In the genomic region with DNA sequence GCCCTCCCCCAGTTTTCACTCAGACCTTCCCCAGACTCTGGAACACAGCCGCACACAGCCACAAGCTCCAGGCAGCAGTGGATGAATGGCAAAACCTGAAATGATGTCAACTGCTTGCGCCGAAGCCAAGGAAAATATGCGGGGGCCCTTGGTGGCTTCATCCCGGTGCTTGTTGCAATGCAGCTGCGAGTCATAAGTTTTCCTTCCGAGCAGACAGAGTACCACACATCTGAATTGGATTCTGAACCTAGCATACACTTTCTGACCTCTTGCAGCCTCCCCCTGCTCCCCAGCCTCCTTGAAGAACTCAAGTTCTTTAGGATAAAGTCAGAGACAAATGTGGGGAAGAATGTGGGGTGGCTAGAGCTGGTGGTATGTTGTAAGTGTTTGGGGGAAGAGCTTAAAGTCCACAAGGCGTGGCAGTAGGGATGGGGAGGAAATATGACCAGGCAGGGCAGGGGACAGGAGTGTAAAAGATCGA, we compare ENCODE assay signal across 13 cellular contexts.
A peak's percentile ranks its signal among the peaks of the same experiment; 100 is the strongest.
DNase-seq lines count a peak whose midpoint lies in the region; ATAC-seq and TF ChIP-seq lines count a peak whose summit lies in the region.
"Had no signal": no experiment of that assay in that cellular context is flagged by ENCODE, and none has a peak within 500 bp of the region (broad histone marks: within the 10 kb centered on the region; RNA-seq: fewer than 3 reads in every experiment).

No MANE protein-coding gene starts in this region.

- no peak overlapping the region for H4K8ac ChIP-seq in mesendoderm (ENCODE audit: low read depth, low read length)

- H3K27ac ChIP-seq in right atrium auricular region (no peak overlapping the region), foreskin keratinocyte (no peak overlapping the region), mesendoderm (ENCODE audit: low read depth, low read length) (no peak overlapping the region)
- H3K27ac ChIP-seq: cardiac muscle cell, KMS-11 had no signal

- no peaks in the 10 kb centered on the region for H3K79me2 ChIP-seq in mesendoderm (ENCODE audit: control insufficient read depth, insufficient read depth, low read length)

- no peak overlapping the region for H2BK5ac ChIP-seq in mesendoderm (ENCODE audit: low read length)

- H3K36me3 ChIP-seq in right atrium auricular region: no peaks in the 10 kb centered on the region
- no peaks in the 10 kb centered on the region for H3K36me3 ChIP-seq in mesendoderm (ENCODE audit: control insufficient read depth, insufficient read depth, low read length)
- H3K36me3 ChIP-seq: cardiac muscle cell, gastrocnemius medialis had no signal

- H3K4me2 ChIP-seq in mesendoderm (ENCODE audit: low read length): no peak overlapping the region
- H3K4me2 ChIP-seq: KMS-11 had no signal

- H3K9me3 ChIP-seq in right atrium auricular region: no peaks in the 10 kb centered on the region
- H3K9me3 ChIP-seq: gastrocnemius medialis had no signal

- no peak overlapping the region for H3K56ac ChIP-seq in mesendoderm (ENCODE audit: low read length)

- H3K4me3 ChIP-seq in astrocyte of the cerebellum (ENCODE audit: low read depth, low read length) (no peak overlapping the region), right atrium auricular region (no peak overlapping the region), mesendoderm (ENCODE audit: low read length) (no peak overlapping the region)
- H3K4me3 ChIP-seq: cardiac muscle cell, gastrocnemius medialis had no signal

- H2AK5ac ChIP-seq in mesendoderm (ENCODE audit: low read length): no peak overlapping the region

- no CpG with 5 or more reads among the region's 9 CpGs for WGBS in mesendoderm (ENCODE audit: extremely low coverage, insufficient coverage, low lambda C conversion rate)

- no peaks in the 10 kb centered on the region for H3K79me1 ChIP-seq in mesendoderm (ENCODE audit: low read length)

- no peak overlapping the region for H3K18ac ChIP-seq in mesendoderm (ENCODE audit: low read length)

- no peaks in the 10 kb centered on the region for H3K27me3 ChIP-seq in right atrium auricular region
- H3K27me3 ChIP-seq in foreskin keratinocyte: peaks cover 5% of the 10 kb centered on the region
- H3K27me3 ChIP-seq in mesendoderm (ENCODE audit: insufficient read depth, low read length, poor library complexity): no peaks in the 10 kb centered on the region
- H3K27me3 ChIP-seq: cardiac muscle cell, gastrocnemius medialis had no signal

- in situ Hi-C loops in astrocyte of the cerebellum (cut with HindIII; ENCODE audit: low sequenced_read_pairs): no loop called here

- peaks cover 0 to 9% of the 10 kb centered on the region in 2 donors for H3K4me1 ChIP-seq in right atrium auricular region
- H3K4me1 ChIP-seq in foreskin keratinocyte: peaks cover 8% of the 10 kb centered on the region
- no peaks in the 10 kb centered on the region for H3K4me1 ChIP-seq in mesendoderm (ENCODE audit: control insufficient read depth, low read depth, low read length)
- H3K4me1 ChIP-seq: gastrocnemius medialis had no signal

- H3K4ac ChIP-seq in mesendoderm (ENCODE audit: low read depth, low read length): no peak overlapping the region

- DNase-seq in GM04504 (ENCODE audit: low read depth): peak; percentile 33
- peak; percentile 78 for DNase-seq in astrocyte of the cerebellum (ENCODE audit: low read depth)
- DNase-seq in right atrium auricular region (ENCODE audit: low spot score): peak; percentile 74
- peak; percentile 82 for DNase-seq in smooth muscle cell of the brain vasculature (ENCODE audit: low read depth, low spot score)
- no peak for DNase-seq in islet precursor cell
- DNase-seq in foreskin keratinocyte: no peak
- DNase-seq in mesendoderm: no peak
- DNase-seq: NCI-H2171 treated with DMSO at 0.1 percent for 48 hours had no signal

- H2BK15ac ChIP-seq in mesendoderm (replicated peaks; ENCODE audit: low read depth): no peak overlapping the region

- H2BK120ac ChIP-seq in mesendoderm (ENCODE audit: low read depth, low read length): no peak overlapping the region

- no peak overlapping the region for H3K9ac ChIP-seq in mesendoderm (ENCODE audit: low read length)
- H3K9ac ChIP-seq: KMS-11 had no signal

- H4K5ac ChIP-seq in mesendoderm (ENCODE audit: low read length): no peak overlapping the region

- TF ChIP-seq CTCF in astrocyte of the cerebellum (IDR thresholded peaks at IDR 0.05; ENCODE audit: low read depth, low read length, missing control alignments): no peak
- no peak for TF ChIP-seq CTCF in right atrium auricular region (IDR thresholded peaks at IDR 0.05)
- TF ChIP-seq CTCF in foreskin keratinocyte (conservative IDR thresholded peaks at IDR 0.05): no peak

- ATAC-seq in foreskin keratinocyte (no peak), HG03135 (IDR thresholded peaks at IDR 0.05; ENCODE audit: unreplicated experiment) (no peak)
- ATAC-seq: HCT116 had no signal

- no peak overlapping the region for H3K23ac ChIP-seq in mesendoderm (ENCODE audit: low read length)

Comparison
In these comparisons a context has a peak if more than half of its experiments do, and no peak if none do; other contexts are left out.
1. DNase-seq: peak in GM04504 (single experiment), astrocyte of the cerebellum (single experiment), right atrium auricular region (single experiment) and smooth muscle cell of the brain vasculature (single experiment); none in islet precursor cell (single experiment), foreskin keratinocyte (0 of 2) and mesendoderm (single experiment).